In the genomic region with DNA sequence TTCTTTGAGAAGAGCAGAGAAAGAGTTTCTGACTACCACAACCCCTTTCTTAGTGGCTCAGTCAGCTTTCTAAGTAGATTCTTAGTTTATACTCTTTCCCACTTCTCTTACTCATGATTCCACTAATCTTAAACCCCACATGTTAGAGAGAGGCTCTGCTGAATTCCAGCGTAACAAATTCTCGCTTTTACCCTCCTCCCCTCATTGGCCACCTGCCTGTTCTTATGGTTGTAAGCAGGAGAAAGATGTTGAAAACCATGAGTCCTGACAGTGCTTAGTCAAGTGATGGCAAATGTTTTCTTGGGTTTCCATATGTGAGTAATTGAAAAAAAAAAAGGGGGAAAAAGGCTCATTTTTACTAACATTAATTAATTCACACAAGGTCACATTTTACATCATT, we compare ENCODE assay signal across 24 cellular contexts.
"Had no signal": no experiment of that assay in that cellular context is flagged by ENCODE, and none has a peak within 500 bp of the region (broad histone marks: within the 10 kb centered on the region; RNA-seq: fewer than 3 reads in every experiment).

No MANE protein-coding gene starts in this region.

- H3K27ac ChIP-seq: SJSA1 had no signal

- H3K4me3 ChIP-seq: SJSA1 had no signal

- H3K27me3 ChIP-seq: SJSA1 had no signal

- DNase-seq: activated CD4-positive, alpha-beta T cell treated with anti-CD3 and anti-CD28 coated beads for 36 hours; activated CD4-positive, alpha-beta T cell treated with anti-CD3 and anti-CD28 coated beads, Interleukin-2, amount 10 ng/mL, durations not matched to agents 7 days and 5 days; activated CD8-positive, alpha-beta T cell treated with anti-CD3 and anti-CD28 coated beads, Interleukin-2, amount 10 ng/mL, durations not matched to agents 7 days and 5 days; activated effector memory CD4-positive, alpha-beta T cell treated with Interleukin-2 at 50 U/mL for 16 hours; activated naive CD4-positive, alpha-beta T cell treated with anti-CD3 and anti-CD28 coated beads, Interleukin-2, amount 10 ng/mL, durations not matched to agents 7 days and 5 days; activated T-cell treated with anti-CD3 and anti-CD28 coated beads, Interleukin-2, amount 50 U/mL, for 4 hours; caudate nucleus; cerebellar nuclear complex; Karpas-422; KBM-7; MM.1S; MV-4-11; NCI-H1092; NCI-H1436 treated with DMSO at 0.1 percent for 48 hours; NCI-H1694 treated with DMSO at 0.1 percent for 48 hours; NCI-H2029; NCI-H345; NCI-H524 treated with DMSO at 0.1 percent for 48 hours; SHP77 treated with DMSO at 0.1 percent for 48 hours; SK-N-SH had no signal

- H3K4me1 ChIP-seq: SJSA1 had no signal

- ATAC-seq: activated CD4-positive, alpha-beta T cell treated with anti-CD3 and anti-CD28 coated beads for 36 hours; activated CD4-positive, CD25-positive, alpha-beta regulatory T cell treated with anti-CD3 and anti-CD28 coated beads, Interleukin-2, amount 50 U/mL, for 24 hours; activated CD8-positive, alpha-beta T cell treated with anti-CD3 and anti-CD28 coated beads, Interleukin-2, amount 10 ng/mL, durations not matched to agents 7 days and 5 days; activated T-cell treated with anti-CD3 and anti-CD28 coated beads, Interleukin-2, amount 50 U/mL, for 4 hours; Panc1; WTC11 had no signal
